ENCODE assay signal across 11 cellular contexts in genomic region chr4:1039493-1040343, GRCh38. TPM values are rescaled to one million over a fixed set of nuclear protein-coding genes. Genes with fewer than 3 reads are reported as not detected.
DNase-seq lines count a peak whose midpoint lies in the region; ATAC-seq, FAIRE-seq and TF ChIP-seq lines count a peak whose summit lies in the region.
"Had no signal": no experiment of that assay in that cellular context is flagged by ENCODE, and none has a peak within 500 bp of the region (broad histone marks: within the 10 kb centered on the region; RNA-seq: fewer than 3 reads in every experiment).

No MANE protein-coding gene starts in this region.

- H3K27ac ChIP-seq in pancreas, result peak overlapping the region in 2 of 4 donors; percentile 22 to 41

- no peaks in the 10 kb centered on the region for H3K27me3 ChIP-seq in pancreas

- H3K4me3 ChIP-seq in pancreas, result no peak overlapping the region

- no peak for TF ChIP-seq CTCF in pancreas (IDR thresholded peaks at IDR 0.05)

- peaks cover 4 to 9% (median 5%) of the 10 kb centered on the region in 3 donors for H3K4me1 ChIP-seq in pancreas

- DNase-seq in EH (ENCODE audit: low read depth) (peak; percentile 56), SW480 (ENCODE audit: low spot score) (peak; percentile 77), fibroblast of the conjunctiva (ENCODE audit: low read depth) (peak; percentile 34), pancreas (peak; percentile 63 to 82 (median 72)), NCI-H82 treated with DMSO at 0.1 percent for 48 hours (lab: John Stamatoyannopoulos, UW; ENCODE audit: unreplicated experiment) (no peak)
- DNase-seq: hippocampal formation; Karpas-422; stimulated activated naive B cell treated with anti-CD40 and anti-IgM and Interleukin-4, amounts not matched to agents 10 μg/mL and 1 μg/mL and 100 μg/mL, for 72 hours had no signal

- peak; percentile 63 to 80 (median 77) for ATAC-seq in pancreas
- no peak for ATAC-seq in esophagus mucosa
- no peak for ATAC-seq in HG03432 (IDR thresholded peaks at IDR 0.05; ENCODE audit: unreplicated experiment)
- no peak for ATAC-seq in GM21825 (IDR thresholded peaks at IDR 0.05; ENCODE audit: unreplicated experiment)
- ATAC-seq: stimulated activated naive B cell treated with anti-CD40 and anti-IgM and Interleukin-4, amounts not matched to agents 10 μg/mL and 1 μg/mL and 100 μg/mL, for 72 hours had no signal

- no peaks in the 10 kb centered on the region for H3K9me3 ChIP-seq in pancreas

- no peaks in the 10 kb centered on the region for H3K36me3 ChIP-seq in pancreas

- no peak for FAIRE-seq in pancreas (lab: Jason Lieb, UNC)

- WGBS in pancreas, 2 donors, result 41 to 48% methylated on average over 15 to 20 of the region's 20 CpGs

- intact Hi-C loops in pancreas (cut with DNase I), result loop anchor here in 1 of 3 donors (10.0 kb wide), 1 partner anchor 755 kb away; no protein-coding TSS in a partner anchor

RNA-seq across cellular contexts. Expression of gene FGFRL1, which starts 28.3 kb away (rescaled TPM):
- total RNA-seq in pancreas (10 to 100 TPM; 25.1 to 41.4 (median 31.1) TPM), esophagus mucosa (2.2 TPM)
- 10 to 100 TPM; 15.4 to 42.8 TPM for polyA plus RNA-seq in pancreas

RNA-seq across cellular contexts. Expression of gene SLC26A1, which starts 46.5 kb away (rescaled TPM):
- total RNA-seq in pancreas (1 to 10 TPM in 2 of 6 donors, under 1 TPM in 4; 0.28 to 1.7 (median 0.66) TPM), esophagus mucosa (not detected)
- polyA plus RNA-seq in pancreas, result 1 to 10 TPM in 1 of 2 donors, under 1 TPM in 1; 0.45 to 1.6 TPM

RNA-seq across cellular contexts. Expression of gene IDUA, which starts 52.9 kb away (rescaled TPM):
- total RNA-seq in pancreas (10 to 100 TPM; 17.6 to 33.7 (median 20.2) TPM), esophagus mucosa (8.8 TPM)
- 10 to 100 TPM; 40.7 to 56.9 TPM for polyA plus RNA-seq in pancreas

Comparison
In these comparisons a context has a peak if more than half of its experiments do, and no peak if none do; other contexts are left out.
1. ATAC-seq: peak in pancreas (4 of 4); none in esophagus mucosa (single experiment), HG03432 (single experiment) and GM21825 (single experiment).